ENCODE assay signal across 16 cellular contexts in genomic region chr9:92640398-92641091, GRCh38.
"Had no signal": no experiment of that assay in that cellular context is flagged by ENCODE, and none has a peak within 500 bp of the region (broad histone marks: within the 10 kb centered on the region; RNA-seq: fewer than 3 reads in every experiment).

No MANE protein-coding gene starts in this region.

- DNase-seq: activated CD4-positive, alpha-beta T cell treated with anti-CD3 and anti-CD28 coated beads, Interleukin-2, amount 50 U/mL, for 4 hours; activated CD4-positive, CD25-positive, alpha-beta regulatory T cell treated with anti-CD3 and anti-CD28 coated beads, Interleukin-2, amount 50 U/mL, for 72 hours; activated gamma-delta T cell; activated T-cell treated with anti-CD3 and anti-CD28 coated beads, Interleukin-2, amount 50 U/mL, for 72 hours; cortex of kidney; heart right ventricle; mesendoderm; retina; stimulated activated CD4-positive, alpha-beta T cell treated with anti-CD3 and anti-CD28 coated beads, Interleukin-2, amount 100 ng/mL, for 48 hours; stimulated activated naive CD8-positive, alpha-beta T cell treated with anti-CD3 and anti-CD28 coated beads, Interleukin-15, amount 100 ng/mL, for 72 hours; T-helper 17 cell; trophoblast cell had no signal

- H3K27me3 Mint-ChIP-seq: activated naive CD4-positive, alpha-beta T cell treated with anti-CD3 and anti-CD28 coated beads, Interleukin-2, amount 50 U/mL, for 24 hours; natural killer cell treated with Interleukin-12 subunit alpha and Interleukin-12 subunit beta and Interleukin-15 and Interleukin-18, amount 100 ng/mL, for 72 hours; stimulated activated naive CD8-positive, alpha-beta T cell treated with anti-CD3 and anti-CD28 coated beads, Interleukin-15, amount 100 ng/mL, for 72 hours; T-helper 17 cell had no signal

- H3K4me3 Mint-ChIP-seq: activated naive CD4-positive, alpha-beta T cell treated with anti-CD3 and anti-CD28 coated beads, Interleukin-2, amount 50 U/mL, for 24 hours; activated T-cell treated with anti-CD3 and anti-CD28 coated beads, Interleukin-2, amount 50 U/mL, for 72 hours; natural killer cell treated with Interleukin-12 subunit alpha and Interleukin-12 subunit beta and Interleukin-15 and Interleukin-18, amount 100 ng/mL, for 72 hours; stimulated activated naive CD8-positive, alpha-beta T cell treated with anti-CD3 and anti-CD28 coated beads, Interleukin-15, amount 100 ng/mL, for 72 hours; T-helper 17 cell had no signal

- ATAC-seq: activated T-cell treated with anti-CD3 and anti-CD28 coated beads, Interleukin-2, amount 50 U/mL, for 72 hours; stimulated activated naive CD8-positive, alpha-beta T cell treated with anti-CD3 and anti-CD28 coated beads, Interleukin-15, amount 100 ng/mL, for 72 hours; T-helper 17 cell had no signal

- H3K4me3 ChIP-seq: breast epithelium, heart right ventricle had no signal

- H3K27ac Mint-ChIP-seq: activated naive CD4-positive, alpha-beta T cell treated with anti-CD3 and anti-CD28 coated beads, Interleukin-2, amount 50 U/mL, for 24 hours; activated T-cell treated with anti-CD3 and anti-CD28 coated beads, Interleukin-2, amount 50 U/mL, for 72 hours; natural killer cell treated with Interleukin-12 subunit alpha and Interleukin-12 subunit beta and Interleukin-15 and Interleukin-18, amount 100 ng/mL, for 72 hours; stimulated activated naive CD8-positive, alpha-beta T cell treated with anti-CD3 and anti-CD28 coated beads, Interleukin-15, amount 100 ng/mL, for 72 hours; T-helper 17 cell had no signal

- H3K9me3 ChIP-seq: breast epithelium had no signal

- H3K9me3 Mint-ChIP-seq: activated naive CD4-positive, alpha-beta T cell treated with anti-CD3 and anti-CD28 coated beads, Interleukin-2, amount 50 U/mL, for 24 hours; activated T-cell treated with anti-CD3 and anti-CD28 coated beads, Interleukin-2, amount 50 U/mL, for 72 hours; natural killer cell treated with Interleukin-12 subunit alpha and Interleukin-12 subunit beta and Interleukin-15 and Interleukin-18, amount 100 ng/mL, for 72 hours had no signal

- H3K27ac ChIP-seq: breast epithelium, heart right ventricle, VCaP had no signal

- H3K4me1 Mint-ChIP-seq: activated naive CD4-positive, alpha-beta T cell treated with anti-CD3 and anti-CD28 coated beads, Interleukin-2, amount 50 U/mL, for 24 hours; stimulated activated naive CD8-positive, alpha-beta T cell treated with anti-CD3 and anti-CD28 coated beads, Interleukin-15, amount 100 ng/mL, for 72 hours had no signal

- H3K4me1 ChIP-seq: breast epithelium, heart right ventricle had no signal

- H3K27me3 ChIP-seq: breast epithelium, heart right ventricle had no signal
